Comparison of ENCODE assay signal across 8 cellular contexts in the genomic region with DNA sequence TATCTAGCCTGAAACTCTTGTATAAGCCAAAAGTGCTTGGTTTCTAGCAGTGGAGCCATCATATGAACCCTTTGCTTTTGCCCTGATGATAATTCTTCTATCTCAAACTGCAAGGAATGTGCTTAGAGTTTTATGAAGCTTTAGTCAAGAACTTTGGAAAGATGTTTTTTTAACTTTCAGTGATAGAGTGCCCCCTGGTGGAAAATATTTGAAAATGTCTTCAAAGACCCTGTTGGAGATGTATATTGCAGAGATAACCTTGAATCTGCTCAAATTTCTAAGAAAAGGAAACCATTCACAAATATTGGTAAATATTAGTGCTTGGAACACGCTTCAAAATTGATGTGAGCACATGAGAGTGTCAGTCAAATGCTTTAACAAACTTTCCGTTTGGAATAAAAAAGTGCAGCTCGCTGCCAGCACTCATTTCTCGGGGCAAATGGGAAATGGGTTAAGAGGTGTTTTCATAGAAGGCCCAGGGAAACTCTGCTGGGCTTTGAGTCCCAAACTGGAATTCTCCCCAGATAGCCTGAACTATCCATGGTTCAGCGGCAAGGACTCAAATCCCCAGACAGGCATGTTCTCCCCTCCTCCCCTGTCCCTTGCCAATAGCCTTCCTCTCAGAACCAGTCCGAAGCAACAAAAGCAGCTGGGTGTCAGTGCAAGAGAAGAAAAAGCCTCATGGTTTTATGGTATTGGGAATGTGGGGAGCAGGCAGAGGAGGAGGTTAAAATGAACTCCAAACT.
DNase-seq lines count a peak whose midpoint lies in the region; ATAC-seq, FAIRE-seq and TF ChIP-seq lines count a peak whose summit lies in the region.

No MANE protein-coding gene starts in this region.

- ATAC-seq in GM18519 (IDR thresholded peaks at IDR 0.05; ENCODE audit: low FRiP score, unreplicated experiment) (no peak), HG02798 (IDR thresholded peaks at IDR 0.05; ENCODE audit: poor library complexity, unreplicated experiment) (no peak)

- FAIRE-seq in urothelium cell line (lab: Jason Lieb, UNC) = no peak

- no peak overlapping the region for H3K4me3 ChIP-seq in adipocyte (ENCODE audit: low read length)

- peak; percentile 60 for TF ChIP-seq CTCF in LNCAP (IDR thresholded peaks at IDR 0.05)

- peaks cover 98% of the 10 kb centered on the region for H3K36me3 ChIP-seq in adipocyte (ENCODE audit: control insufficient read depth, insufficient read depth, low read length, severe bottlenecking)

- no peaks in the 10 kb centered on the region for H3K9me3 ChIP-seq in adipocyte (ENCODE audit: control insufficient read depth, low read length)

- peaks cover 5% of the 10 kb centered on the region for H3K4me1 ChIP-seq in adipocyte (ENCODE audit: control insufficient read depth, insufficient read depth, low read length)

- no peaks in the 10 kb centered on the region for H3K27me3 ChIP-seq in adipocyte (replicated peaks; ENCODE audit: control insufficient read depth, insufficient read depth, low read length)

- peak overlapping the region; percentile 20 for H3K9ac ChIP-seq in adipocyte (ENCODE audit: low read length)

- peak; percentile 4 to 57 (median 44) for DNase-seq in NCI-H1417 (lab: John Stamatoyannopoulos, UW)
- no peak for DNase-seq in NCI-H1417 treated with DMSO at 0.1 percent for 48 hours (lab: John Stamatoyannopoulos, UW)
- peak; percentile 82 for DNase-seq in adipocyte (ENCODE audit: low read depth)
- peak; percentile 78 for DNase-seq in inferior parietal cortex (ENCODE audit: extremely low spot score)
- DNase-seq in urothelium cell line (ENCODE audit: low spot score) = peak; percentile 31
